Comparison of ENCODE assay signal across 32 cellular contexts in genomic region chr12:131192951-131193350, GRCh38.
"Had no signal": no experiment of that assay in that cellular context is flagged by ENCODE, and none has a peak within 500 bp of the region (broad histone marks: within the 10 kb centered on the region; RNA-seq: fewer than 3 reads in every experiment).

No MANE protein-coding gene starts in this region.

- DNase-seq: activated CD4-positive, alpha-beta T cell treated with anti-CD3 and anti-CD28 coated beads for 36 hours; activated CD4-positive, alpha-beta T cell treated with anti-CD3 and anti-CD28 coated beads, Interleukin-2, amount 10 ng/mL, durations not matched to agents 7 days and 5 days; activated CD4-positive, alpha-beta T cell treated with anti-CD3 and anti-CD28 coated beads, Interleukin-2, amount 50 U/mL, for 48 hours; activated CD8-positive, alpha-beta memory T cell treated with anti-CD3 and anti-CD28 coated beads for 24 hours; activated gamma-delta T cell; activated naive CD4-positive, alpha-beta T cell treated with Interleukin-2 at 50 U/mL for 16 hours; activated naive CD8-positive, alpha-beta T cell treated with anti-CD3 and anti-CD28 coated beads, Interleukin-2, amount 10 ng/mL, durations not matched to agents 7 days and 5 days; activated T-cell treated with anti-CD3 and anti-CD28 coated beads, Interleukin-2, amount 50 U/mL, for 24 hours; amygdala; MM.1S; MV-4-11; NCI-H1092; NCI-H1436 treated with DMSO at 0.1 percent for 48 hours; NCI-H1694 treated with DMSO at 0.1 percent for 48 hours; NCI-H2029; NCI-H345; NCI-H524 treated with DMSO at 0.1 percent for 48 hours; NCI-H748 treated with DMSO at 0.1 percent for 48 hours; OCI-M1; SHP77; SJCRH30 had no signal

- H3K36me3 Mint-ChIP-seq: activated naive CD4-positive, alpha-beta T cell treated with anti-CD3 and anti-CD28 coated beads, Interleukin-2, amount 50 U/mL, for 24 hours; activated naive CD8-positive, alpha-beta T cell treated with anti-CD3 and anti-CD28 coated beads, Interleukin-2, amount 10 ng/mL, durations not matched to agents 7 days and 5 days had no signal

- H3K36me3 ChIP-seq: ascending aorta, cardiac muscle cell, SJCRH30 had no signal

- H3K4me3 ChIP-seq: ascending aorta, cardiac muscle cell, SJCRH30, SK-N-MC had no signal

- H3K9me3 ChIP-seq: ascending aorta, SJCRH30 had no signal

- H3K4me3 Mint-ChIP-seq: activated CD4-positive, alpha-beta T cell treated with anti-CD3 and anti-CD28 coated beads for 36 hours; activated CD4-positive, alpha-beta T cell treated with anti-CD3 and anti-CD28 coated beads, Interleukin-2, amount 10 ng/mL, durations not matched to agents 7 days and 5 days; activated naive CD4-positive, alpha-beta T cell treated with anti-CD3 and anti-CD28 coated beads, Interleukin-2, amount 50 U/mL, for 24 hours; activated naive CD8-positive, alpha-beta T cell treated with anti-CD3 and anti-CD28 coated beads, Interleukin-2, amount 10 ng/mL, durations not matched to agents 7 days and 5 days; activated T-cell treated with anti-CD3 and anti-CD28 coated beads, Interleukin-2, amount 50 U/mL, for 24 hours; central memory CD8-positive, alpha-beta T cell; T-helper 1 cell treated with Interleukin-12 subunit alpha and Interleukin-12 subunit beta and Interleukin-4 antibody, amounts not matched to agents 30 μg/mL and 1 μg/mL, for 36 hours; T-helper 2 cell treated with Interferon-gamma antibody and Interleukin-4, amounts not matched to agents 5 μg/mL and 100 μg/mL, for 36 hours; WTC11 had no signal

- H3K27ac Mint-ChIP-seq: activated CD4-positive, alpha-beta T cell treated with anti-CD3 and anti-CD28 coated beads for 36 hours; activated CD4-positive, alpha-beta T cell treated with anti-CD3 and anti-CD28 coated beads, Interleukin-2, amount 10 ng/mL, durations not matched to agents 7 days and 5 days; activated naive CD4-positive, alpha-beta T cell treated with anti-CD3 and anti-CD28 coated beads, Interleukin-2, amount 50 U/mL, for 24 hours; activated naive CD8-positive, alpha-beta T cell treated with anti-CD3 and anti-CD28 coated beads, Interleukin-2, amount 10 ng/mL, durations not matched to agents 7 days and 5 days; activated T-cell treated with anti-CD3 and anti-CD28 coated beads, Interleukin-2, amount 50 U/mL, for 24 hours; activated T-helper 2 cell treated with anti-CD3 and anti-CD28 coated beads, Interferon-gamma antibody, Interleukin-2, Interleukin-4, amounts not matched to agents 10 μg/mL and 5 μg/mL and 100 μg/mL, durations not matched to agents 14 hours and 24 hours and 36 hours; T-helper 1 cell treated with Interleukin-12 subunit alpha and Interleukin-12 subunit beta and Interleukin-4 antibody, amounts not matched to agents 30 μg/mL and 1 μg/mL, for 36 hours; T-helper 2 cell treated with Interferon-gamma antibody and Interleukin-4, amounts not matched to agents 5 μg/mL and 100 μg/mL, for 36 hours; WTC11 had no signal

- H3K4me1 Mint-ChIP-seq: activated CD4-positive, alpha-beta T cell treated with anti-CD3 and anti-CD28 coated beads for 36 hours; activated CD4-positive, alpha-beta T cell treated with anti-CD3 and anti-CD28 coated beads, Interleukin-2, amount 10 ng/mL, durations not matched to agents 7 days and 5 days; activated naive CD4-positive, alpha-beta T cell treated with anti-CD3 and anti-CD28 coated beads, Interleukin-2, amount 50 U/mL, for 24 hours; activated naive CD8-positive, alpha-beta T cell treated with anti-CD3 and anti-CD28 coated beads, Interleukin-2, amount 10 ng/mL, durations not matched to agents 7 days and 5 days; central memory CD8-positive, alpha-beta T cell; WTC11 had no signal

- ATAC-seq: activated CD4-positive, alpha-beta T cell treated with anti-CD3 and anti-CD28 coated beads for 36 hours; activated CD4-positive, CD25-positive, alpha-beta regulatory T cell treated with anti-CD3 and anti-CD28 coated beads, Interleukin-2, amount 50 U/mL, for 24 hours; WTC11 had no signal

- H3K27me3 Mint-ChIP-seq: activated naive CD4-positive, alpha-beta T cell treated with anti-CD3 and anti-CD28 coated beads, Interleukin-2, amount 50 U/mL, for 24 hours had no signal

- H3K27me3 ChIP-seq: ascending aorta, SJCRH30 had no signal

- H3K4me1 ChIP-seq: ascending aorta, SJCRH30 had no signal

- H3K27ac ChIP-seq: ascending aorta, cardiac muscle cell, KMS-11, SJCRH30, SK-N-MC had no signal

- H3K9me3 Mint-ChIP-seq: activated CD4-positive, alpha-beta T cell treated with anti-CD3 and anti-CD28 coated beads, Interleukin-2, amount 10 ng/mL, durations not matched to agents 7 days and 5 days; activated naive CD4-positive, alpha-beta T cell treated with anti-CD3 and anti-CD28 coated beads, Interleukin-2, amount 50 U/mL, for 24 hours; activated T-helper 2 cell treated with anti-CD3 and anti-CD28 coated beads, Interferon-gamma antibody, Interleukin-2, Interleukin-4, amounts not matched to agents 10 μg/mL and 5 μg/mL and 100 μg/mL, durations not matched to agents 14 hours and 24 hours and 36 hours; central memory CD8-positive, alpha-beta T cell; T-helper 2 cell treated with Interferon-gamma antibody and Interleukin-4, amounts not matched to agents 5 μg/mL and 100 μg/mL, for 36 hours had no signal
